1 cellular context compared by ENCODE assay signal in the genomic region with DNA sequence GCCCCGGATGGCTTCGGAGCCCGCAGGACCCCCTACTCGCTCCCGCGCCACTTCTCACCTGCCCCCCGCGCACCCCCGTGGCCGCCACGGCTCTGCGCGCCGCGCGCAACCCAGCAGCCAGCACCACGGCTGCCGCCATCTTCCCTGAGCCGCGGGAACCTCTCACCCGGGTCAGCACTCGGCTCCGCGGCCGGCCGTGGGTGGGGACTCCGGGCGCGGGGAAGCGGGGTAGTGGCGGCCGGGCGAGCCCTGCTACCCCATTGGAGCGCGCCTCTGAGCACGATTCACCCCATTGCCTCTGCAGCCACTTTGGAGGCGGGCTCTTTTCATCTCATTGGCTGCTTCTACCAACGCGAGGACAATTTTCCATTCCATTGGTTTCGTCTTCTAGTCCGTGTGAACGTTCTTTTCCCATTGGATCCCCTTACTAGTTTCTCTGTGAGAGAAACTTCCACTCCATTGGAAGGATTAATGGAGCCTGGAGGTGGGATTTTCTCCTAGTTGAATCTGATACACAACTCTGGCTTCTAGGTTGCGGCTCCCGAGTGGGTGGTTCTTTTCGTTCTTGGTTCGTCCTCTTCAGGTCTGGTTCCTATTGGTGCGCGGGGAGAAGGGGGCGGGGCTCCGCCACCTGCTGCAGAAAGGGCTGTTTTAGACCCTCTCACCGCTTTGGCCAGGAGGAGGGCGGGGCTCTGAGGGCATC.
A peak's percentile ranks its signal among the peaks of the same experiment; 100 is the strongest.
TF ChIP-seq lines count a peak whose summit lies in the region.

A gene (minus strand): TSS at position 202 of the 703 bp plus-strand sequence. CDS start 63 bp downstream, at position 139.

TF ChIP-seq in HEK293, 187 proteins besides CTCF, POLR2A, EP300 and RAD21 (continued from another document):
- TF ChIP-seq, protein P1, sequence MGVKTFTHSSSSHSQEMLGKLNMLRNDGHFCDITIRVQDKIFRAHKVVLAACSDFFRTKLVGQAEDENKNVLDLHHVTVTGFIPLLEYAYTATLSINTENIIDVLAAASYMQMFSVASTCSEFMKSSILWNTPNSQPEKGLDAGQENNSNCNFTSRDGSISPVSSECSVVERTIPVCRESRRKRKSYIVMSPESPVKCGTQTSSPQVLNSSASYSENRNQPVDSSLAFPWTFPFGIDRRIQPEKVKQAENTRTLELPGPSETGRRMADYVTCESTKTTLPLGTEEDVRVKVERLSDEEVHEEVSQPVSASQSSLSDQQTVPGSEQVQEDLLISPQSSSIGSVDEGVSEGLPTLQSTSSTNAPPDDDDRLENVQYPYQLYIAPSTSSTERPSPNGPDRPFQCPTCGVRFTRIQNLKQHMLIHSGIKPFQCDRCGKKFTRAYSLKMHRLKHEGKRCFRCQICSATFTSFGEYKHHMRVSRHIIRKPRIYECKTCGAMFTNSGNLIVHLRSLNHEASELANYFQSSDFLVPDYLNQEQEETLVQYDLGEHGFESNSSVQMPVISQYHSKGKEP (tag by site-specific recombination; IDR thresholded peaks at IDR 0.05): no peak
- TF ChIP-seq, protein P2, sequence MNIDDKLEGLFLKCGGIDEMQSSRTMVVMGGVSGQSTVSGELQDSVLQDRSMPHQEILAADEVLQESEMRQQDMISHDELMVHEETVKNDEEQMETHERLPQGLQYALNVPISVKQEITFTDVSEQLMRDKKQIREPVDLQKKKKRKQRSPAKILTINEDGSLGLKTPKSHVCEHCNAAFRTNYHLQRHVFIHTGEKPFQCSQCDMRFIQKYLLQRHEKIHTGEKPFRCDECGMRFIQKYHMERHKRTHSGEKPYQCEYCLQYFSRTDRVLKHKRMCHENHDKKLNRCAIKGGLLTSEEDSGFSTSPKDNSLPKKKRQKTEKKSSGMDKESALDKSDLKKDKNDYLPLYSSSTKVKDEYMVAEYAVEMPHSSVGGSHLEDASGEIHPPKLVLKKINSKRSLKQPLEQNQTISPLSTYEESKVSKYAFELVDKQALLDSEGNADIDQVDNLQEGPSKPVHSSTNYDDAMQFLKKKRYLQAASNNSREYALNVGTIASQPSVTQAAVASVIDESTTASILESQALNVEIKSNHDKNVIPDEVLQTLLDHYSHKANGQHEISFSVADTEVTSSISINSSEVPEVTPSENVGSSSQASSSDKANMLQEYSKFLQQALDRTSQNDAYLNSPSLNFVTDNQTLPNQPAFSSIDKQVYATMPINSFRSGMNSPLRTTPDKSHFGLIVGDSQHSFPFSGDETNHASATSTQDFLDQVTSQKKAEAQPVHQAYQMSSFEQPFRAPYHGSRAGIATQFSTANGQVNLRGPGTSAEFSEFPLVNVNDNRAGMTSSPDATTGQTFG (tag by site-specific recombination; IDR thresholded peaks at IDR 0.05; ENCODE audit: borderline replicate concordance): no peak
- TF ChIP-seq ZNF658 (tag by site-specific recombination; IDR thresholded peaks at IDR 0.05) (no peak), ZNF175 (tag by site-specific recombination; IDR thresholded peaks at IDR 0.05) (no peak), SCRT2 (tag by site-specific recombination; IDR thresholded peaks at IDR 0.05) (peak; percentile 82), ZNF600 (tag by site-specific recombination; IDR thresholded peaks at IDR 0.05) (no peak), ZBTB1 (tag by site-specific recombination; IDR thresholded peaks at IDR 0.05) (no peak)
- TF ChIP-seq, protein P3, sequence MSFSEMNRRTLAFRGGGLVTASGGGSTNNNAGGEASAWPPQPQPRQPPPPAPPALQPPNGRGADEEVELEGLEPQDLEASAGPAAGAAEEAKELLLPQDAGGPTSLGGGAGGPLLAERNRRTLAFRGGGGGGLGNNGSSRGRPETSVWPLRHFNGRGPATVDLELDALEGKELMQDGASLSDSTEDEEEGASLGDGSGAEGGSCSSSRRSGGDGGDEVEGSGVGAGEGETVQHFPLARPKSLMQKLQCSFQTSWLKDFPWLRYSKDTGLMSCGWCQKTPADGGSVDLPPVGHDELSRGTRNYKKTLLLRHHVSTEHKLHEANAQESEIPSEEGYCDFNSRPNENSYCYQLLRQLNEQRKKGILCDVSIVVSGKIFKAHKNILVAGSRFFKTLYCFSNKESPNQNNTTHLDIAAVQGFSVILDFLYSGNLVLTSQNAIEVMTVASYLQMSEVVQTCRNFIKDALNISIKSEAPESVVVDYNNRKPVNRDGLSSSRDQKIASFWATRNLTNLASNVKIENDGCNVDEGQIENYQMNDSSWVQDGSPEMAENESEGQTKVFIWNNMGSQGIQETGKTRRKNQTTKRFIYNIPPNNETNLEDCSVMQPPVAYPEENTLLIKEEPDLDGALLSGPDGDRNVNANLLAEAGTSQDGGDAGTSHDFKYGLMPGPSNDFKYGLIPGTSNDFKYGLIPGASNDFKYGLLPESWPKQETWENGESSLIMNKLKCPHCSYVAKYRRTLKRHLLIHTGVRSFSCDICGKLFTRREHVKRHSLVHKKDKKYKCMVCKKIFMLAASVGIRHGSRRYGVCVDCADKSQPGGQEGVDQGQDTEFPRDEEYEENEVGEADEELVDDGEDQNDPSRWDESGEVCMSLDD (tag by site-specific recombination; IDR thresholded peaks at IDR 0.05): no peak
